Comparison of ENCODE assay signal across 10 cellular contexts in genomic region chr3:193744822-193745684, GRCh38.
DNase-seq lines count a peak whose midpoint lies in the region; ATAC-seq and TF ChIP-seq lines count a peak whose summit lies in the region.
"Had no signal": no experiment of that assay in that cellular context is flagged by ENCODE, and none has a peak within 500 bp of the region (broad histone marks: within the 10 kb centered on the region; RNA-seq: fewer than 3 reads in every experiment).

No MANE protein-coding gene starts in this region.

- H3K27me3 Mint-ChIP-seq in Calu3 (ENCODE audit: unreplicated experiment) (no peaks in the 10 kb centered on the region), mesothelial cell of epicardium (ENCODE audit: low read depth) (no peaks in the 10 kb centered on the region)

- TF ChIP-seq CTCF in Calu3 (IDR thresholded peaks at IDR 0.05; ENCODE audit: unreplicated experiment) (no peak), cardiac fibroblast (IDR thresholded peaks at IDR 0.05; ENCODE audit: low read depth, low read length) (no peak), mesothelial cell of epicardium (IDR thresholded peaks at IDR 0.05; ENCODE audit: unreplicated experiment) (no peak)

- H3K4me1 Mint-ChIP-seq in Calu3 (ENCODE audit: low read depth, unreplicated experiment) (peaks cover 39% of the 10 kb centered on the region), mesothelial cell of epicardium (peaks cover 31% of the 10 kb centered on the region)

- H3K27ac Mint-ChIP-seq in Calu3 (ENCODE audit: unreplicated experiment) (peak overlapping the region; percentile 93), mesothelial cell of epicardium (peak overlapping the region; percentile 92)
- H3K27ac Mint-ChIP-seq: activated naive CD8-positive, alpha-beta T cell treated with anti-CD3 and anti-CD28 coated beads, Interleukin-2, amount 10 ng/mL, durations not matched to agents 7 days and 5 days; immature natural killer cell had no signal

- H3K4me3 ChIP-seq in cardiac fibroblast (replicated peaks in 1 of 2; ENCODE audit: low read depth in 2 of 2, low read length in 2 of 2), result no peak overlapping the region

- H3K4me3 Mint-ChIP-seq in Calu3 (ENCODE audit: low read depth, unreplicated experiment) (peak overlapping the region; percentile 69), mesothelial cell of epicardium (no peak overlapping the region)
- H3K4me3 Mint-ChIP-seq: activated naive CD8-positive, alpha-beta T cell treated with anti-CD3 and anti-CD28 coated beads, Interleukin-2, amount 10 ng/mL, durations not matched to agents 7 days and 5 days; immature natural killer cell had no signal

- no TSS peak for BruUV-seq in Calu3 (replicated peaks; lab: Mats Ljungman, UMichigan)

- intact Hi-C loops in Calu3 (cut with micrococcal nuclease; ENCODE audit: unreplicated experiment), result no loop called here

- no peaks in the 10 kb centered on the region for H3K9me3 Mint-ChIP-seq in Calu3 (ENCODE audit: low read depth, unreplicated experiment)
- H3K9me3 Mint-ChIP-seq in mesothelial cell of epicardium, result peaks cover 8% of the 10 kb centered on the region
- H3K9me3 Mint-ChIP-seq: activated naive CD8-positive, alpha-beta T cell treated with anti-CD3 and anti-CD28 coated beads, Interleukin-2, amount 10 ng/mL, durations not matched to agents 7 days and 5 days; immature natural killer cell had no signal

- CTCF ChIA-PET in Calu3 (lab: Charles Lee), result interaction anchor here (0.7 to 3.1 kb wide), 5 partner anchors 8 to 396 kb away, joined by 3 to 11 read pairs (median 4); no protein-coding TSS in a partner anchor

- ATAC-seq in HG02938 (IDR thresholded peaks at IDR 0.05; ENCODE audit: unreplicated experiment) (no peak), HG03025 (IDR thresholded peaks at IDR 0.05; ENCODE audit: low FRiP score, unreplicated experiment) (no peak)

- H3K36me3 Mint-ChIP-seq in Calu3 (ENCODE audit: insufficient read depth, unreplicated experiment) (peaks cover 8% of the 10 kb centered on the region), mesothelial cell of epicardium (peaks cover 2% of the 10 kb centered on the region)
- H3K36me3 Mint-ChIP-seq: activated naive CD8-positive, alpha-beta T cell treated with anti-CD3 and anti-CD28 coated beads, Interleukin-2, amount 10 ng/mL, durations not matched to agents 7 days and 5 days; immature natural killer cell had no signal

- DNase-seq in Calu3 (no peak), NCI-H146 treated with DMSO at 0.1 percent for 48 hours (lab: John Stamatoyannopoulos, UW; ENCODE audit: unreplicated experiment) (peak; percentile 94), cardiac fibroblast (ENCODE audit: low read depth in 2 of 2) (peak; percentile 7 to 53), mesothelial cell of epicardium (ENCODE audit: low spot score in 2 of 2, unreplicated experiment in 2 of 2) (no peak), middle frontal gyrus (ENCODE audit: extremely low spot score, low spot score) (no peak)
- DNase-seq in NK-92 treated with Interleukin-12 subunit alpha and Interleukin-12 subunit beta, amount 100 ng/mL, for 24 hours (lab: John Stamatoyannopoulos, UW), result no peak
- DNase-seq: activated naive CD8-positive, alpha-beta T cell treated with anti-CD3 and anti-CD28 coated beads, Interleukin-2, amount 10 ng/mL, durations not matched to agents 7 days and 5 days; immature natural killer cell had no signal

Comparison
In these comparisons a context has a peak if more than half of its experiments do, and no peak if none do; other contexts are left out.
1. DNase-seq: peak in NCI-H146 treated with DMSO at 0.1 percent for 48 hours (single experiment) and cardiac fibroblast (2 of 2); none in Calu3 (single experiment), mesothelial cell of epicardium (0 of 2), NK-92 treated with Interleukin-12 subunit alpha and Interleukin-12 subunit beta, amount 100 ng/mL, for 24 hours (single experiment) and middle frontal gyrus (single experiment).